ENCODE assay signal across 1 cellular context in the genomic region with DNA sequence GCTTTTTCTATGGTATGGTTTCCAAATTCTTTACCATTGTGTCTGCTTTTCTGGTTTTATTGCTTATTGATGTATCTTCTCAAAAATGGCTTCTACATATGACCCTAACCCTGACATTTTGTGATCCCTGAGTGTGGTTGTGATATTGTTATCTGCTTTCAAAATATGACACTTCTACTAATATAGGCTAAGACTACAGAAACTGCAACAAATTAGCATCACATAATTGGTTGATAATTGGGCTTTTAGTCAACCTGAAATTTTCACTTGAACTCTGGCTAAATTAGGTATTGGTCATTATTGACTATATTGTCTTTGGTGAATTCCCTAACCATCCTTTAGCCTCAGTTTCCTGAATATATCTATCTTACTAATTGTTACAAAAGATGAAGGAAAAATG.
A peak's percentile ranks its signal among the peaks of the same experiment; 100 is the strongest.
TF ChIP-seq lines count a peak whose summit lies in the region.

No MANE protein-coding gene starts in this region.

TF ChIP-seq in GM12878, 131 proteins besides CTCF, POLR2A, EP300 and RAD21:
- TF ChIP-seq, protein P1, sequence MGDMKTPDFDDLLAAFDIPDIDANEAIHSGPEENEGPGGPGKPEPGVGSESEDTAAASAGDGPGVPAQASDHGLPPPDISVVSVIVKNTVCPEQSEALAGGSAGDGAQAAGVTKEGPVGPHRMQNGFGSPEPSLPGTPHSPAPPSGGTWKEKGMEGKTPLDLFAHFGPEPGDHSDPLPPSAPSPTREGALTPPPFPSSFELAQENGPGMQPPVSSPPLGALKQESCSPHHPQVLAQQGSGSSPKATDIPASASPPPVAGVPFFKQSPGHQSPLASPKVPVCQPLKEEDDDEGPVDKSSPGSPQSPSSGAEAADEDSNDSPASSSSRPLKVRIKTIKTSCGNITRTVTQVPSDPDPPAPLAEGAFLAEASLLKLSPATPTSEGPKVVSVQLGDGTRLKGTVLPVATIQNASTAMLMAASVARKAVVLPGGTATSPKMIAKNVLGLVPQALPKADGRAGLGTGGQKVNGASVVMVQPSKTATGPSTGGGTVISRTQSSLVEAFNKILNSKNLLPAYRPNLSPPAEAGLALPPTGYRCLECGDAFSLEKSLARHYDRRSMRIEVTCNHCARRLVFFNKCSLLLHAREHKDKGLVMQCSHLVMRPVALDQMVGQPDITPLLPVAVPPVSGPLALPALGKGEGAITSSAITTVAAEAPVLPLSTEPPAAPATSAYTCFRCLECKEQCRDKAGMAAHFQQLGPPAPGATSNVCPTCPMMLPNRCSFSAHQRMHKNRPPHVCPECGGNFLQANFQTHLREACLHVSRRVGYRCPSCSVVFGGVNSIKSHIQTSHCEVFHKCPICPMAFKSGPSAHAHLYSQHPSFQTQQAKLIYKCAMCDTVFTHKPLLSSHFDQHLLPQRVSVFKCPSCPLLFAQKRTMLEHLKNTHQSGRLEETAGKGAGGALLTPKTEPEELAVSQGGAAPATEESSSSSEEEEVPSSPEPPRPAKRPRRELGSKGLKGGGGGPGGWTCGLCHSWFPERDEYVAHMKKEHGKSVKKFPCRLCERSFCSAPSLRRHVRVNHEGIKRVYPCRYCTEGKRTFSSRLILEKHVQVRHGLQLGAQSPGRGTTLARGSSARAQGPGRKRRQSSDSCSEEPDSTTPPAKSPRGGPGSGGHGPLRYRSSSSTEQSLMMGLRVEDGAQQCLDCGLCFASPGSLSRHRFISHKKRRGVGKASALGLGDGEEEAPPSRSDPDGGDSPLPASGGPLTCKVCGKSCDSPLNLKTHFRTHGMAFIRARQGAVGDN (IDR thresholded peaks at IDR 0.05) = peak; percentile 42; the same call in 1 of the 2 replicates
- TF ChIP-seq FOXM1 (IDR thresholded peaks at IDR 0.05; ENCODE audit: low read depth, low read length) (no peak), RELB (IDR thresholded peaks at IDR 0.05; ENCODE audit: low read depth) (peak; percentile 14; the same call in 1 of the 2 replicates), ZNF24 (IDR thresholded peaks at IDR 0.05) (0 out of 2 replicates have a peak, but pooled peaks have one; percentile 21), TCF3 (IDR thresholded peaks at IDR 0.05; ENCODE audit: borderline replicate concordance, insufficient read depth, low read depth, low read length) (no peak), CHD4 (IDR thresholded peaks at IDR 0.05) (no peak), GABPA (IDR thresholded peaks at IDR 0.05; ENCODE audit: low read depth) (no peak), BCL11A (IDR thresholded peaks at IDR 0.05; ENCODE audit: low read depth, low read length) (peak; percentile 34; the same call in 1 of the 2 replicates), KDM1A (IDR thresholded peaks at IDR 0.05; ENCODE audit: borderline replicate concordance) (no peak), IKZF2 (IDR thresholded peaks at IDR 0.05) (no peak), TCF12 (IDR thresholded peaks at IDR 0.05; ENCODE audit: low read depth, low read length) (no peak), NR2F1 (conservative IDR thresholded peaks at IDR 0.05) (peak; percentile 78), LARP7 (IDR thresholded peaks at IDR 0.05) (no peak), KLF5 (IDR thresholded peaks at IDR 0.05; ENCODE audit: partially characterized antibody) (no peak), FOXK2 (IDR thresholded peaks at IDR 0.05) (no peak), CREM (IDR thresholded peaks at IDR 0.05; ENCODE audit: low read depth) (no peak), ASH2L (IDR thresholded peaks at IDR 0.05; ENCODE audit: borderline replicate concordance, low read depth) (no peak), GATAD2B (conservative IDR thresholded peaks at IDR 0.05; ENCODE audit: low read depth) (no peak), DPF2 (IDR thresholded peaks at IDR 0.05) (0 out of 2 replicates have a peak, but pooled peaks have one; percentile 37), BMI1 (IDR thresholded peaks at IDR 0.05; ENCODE audit: borderline replicate concordance) (0 out of 2 replicates have a peak, but pooled peaks have one; percentile 27), MAX (IDR thresholded peaks at IDR 0.05; ENCODE audit: low read depth, low read length) (no peak), MTA2 (IDR thresholded peaks at IDR 0.05; ENCODE audit: low read depth) (peak; percentile 99)
- TF ChIP-seq, protein P2, sequence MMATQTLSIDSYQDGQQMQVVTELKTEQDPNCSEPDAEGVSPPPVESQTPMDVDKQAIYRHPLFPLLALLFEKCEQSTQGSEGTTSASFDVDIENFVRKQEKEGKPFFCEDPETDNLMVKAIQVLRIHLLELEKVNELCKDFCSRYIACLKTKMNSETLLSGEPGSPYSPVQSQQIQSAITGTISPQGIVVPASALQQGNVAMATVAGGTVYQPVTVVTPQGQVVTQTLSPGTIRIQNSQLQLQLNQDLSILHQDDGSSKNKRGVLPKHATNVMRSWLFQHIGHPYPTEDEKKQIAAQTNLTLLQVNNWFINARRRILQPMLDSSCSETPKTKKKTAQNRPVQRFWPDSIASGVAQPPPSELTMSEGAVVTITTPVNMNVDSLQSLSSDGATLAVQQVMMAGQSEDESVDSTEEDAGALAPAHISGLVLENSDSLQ (IDR thresholded peaks at IDR 0.05) = no peak
- TF ChIP-seq, protein P3, sequence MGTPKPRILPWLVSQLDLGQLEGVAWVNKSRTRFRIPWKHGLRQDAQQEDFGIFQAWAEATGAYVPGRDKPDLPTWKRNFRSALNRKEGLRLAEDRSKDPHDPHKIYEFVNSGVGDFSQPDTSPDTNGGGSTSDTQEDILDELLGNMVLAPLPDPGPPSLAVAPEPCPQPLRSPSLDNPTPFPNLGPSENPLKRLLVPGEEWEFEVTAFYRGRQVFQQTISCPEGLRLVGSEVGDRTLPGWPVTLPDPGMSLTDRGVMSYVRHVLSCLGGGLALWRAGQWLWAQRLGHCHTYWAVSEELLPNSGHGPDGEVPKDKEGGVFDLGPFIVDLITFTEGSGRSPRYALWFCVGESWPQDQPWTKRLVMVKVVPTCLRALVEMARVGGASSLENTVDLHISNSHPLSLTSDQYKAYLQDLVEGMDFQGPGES (IDR thresholded peaks at IDR 0.05) = no peak
- TF ChIP-seq, protein P4, sequence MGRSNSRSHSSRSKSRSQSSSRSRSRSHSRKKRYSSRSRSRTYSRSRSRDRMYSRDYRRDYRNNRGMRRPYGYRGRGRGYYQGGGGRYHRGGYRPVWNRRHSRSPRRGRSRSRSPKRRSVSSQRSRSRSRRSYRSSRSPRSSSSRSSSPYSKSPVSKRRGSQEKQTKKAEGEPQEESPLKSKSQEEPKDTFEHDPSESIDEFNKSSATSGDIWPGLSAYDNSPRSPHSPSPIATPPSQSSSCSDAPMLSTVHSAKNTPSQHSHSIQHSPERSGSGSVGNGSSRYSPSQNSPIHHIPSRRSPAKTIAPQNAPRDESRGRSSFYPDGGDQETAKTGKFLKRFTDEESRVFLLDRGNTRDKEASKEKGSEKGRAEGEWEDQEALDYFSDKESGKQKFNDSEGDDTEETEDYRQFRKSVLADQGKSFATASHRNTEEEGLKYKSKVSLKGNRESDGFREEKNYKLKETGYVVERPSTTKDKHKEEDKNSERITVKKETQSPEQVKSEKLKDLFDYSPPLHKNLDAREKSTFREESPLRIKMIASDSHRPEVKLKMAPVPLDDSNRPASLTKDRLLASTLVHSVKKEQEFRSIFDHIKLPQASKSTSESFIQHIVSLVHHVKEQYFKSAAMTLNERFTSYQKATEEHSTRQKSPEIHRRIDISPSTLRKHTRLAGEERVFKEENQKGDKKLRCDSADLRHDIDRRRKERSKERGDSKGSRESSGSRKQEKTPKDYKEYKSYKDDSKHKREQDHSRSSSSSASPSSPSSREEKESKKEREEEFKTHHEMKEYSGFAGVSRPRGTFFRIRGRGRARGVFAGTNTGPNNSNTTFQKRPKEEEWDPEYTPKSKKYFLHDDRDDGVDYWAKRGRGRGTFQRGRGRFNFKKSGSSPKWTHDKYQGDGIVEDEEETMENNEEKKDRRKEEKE (IDR thresholded peaks at IDR 0.05) = no peak
- TF ChIP-seq, protein P5, sequence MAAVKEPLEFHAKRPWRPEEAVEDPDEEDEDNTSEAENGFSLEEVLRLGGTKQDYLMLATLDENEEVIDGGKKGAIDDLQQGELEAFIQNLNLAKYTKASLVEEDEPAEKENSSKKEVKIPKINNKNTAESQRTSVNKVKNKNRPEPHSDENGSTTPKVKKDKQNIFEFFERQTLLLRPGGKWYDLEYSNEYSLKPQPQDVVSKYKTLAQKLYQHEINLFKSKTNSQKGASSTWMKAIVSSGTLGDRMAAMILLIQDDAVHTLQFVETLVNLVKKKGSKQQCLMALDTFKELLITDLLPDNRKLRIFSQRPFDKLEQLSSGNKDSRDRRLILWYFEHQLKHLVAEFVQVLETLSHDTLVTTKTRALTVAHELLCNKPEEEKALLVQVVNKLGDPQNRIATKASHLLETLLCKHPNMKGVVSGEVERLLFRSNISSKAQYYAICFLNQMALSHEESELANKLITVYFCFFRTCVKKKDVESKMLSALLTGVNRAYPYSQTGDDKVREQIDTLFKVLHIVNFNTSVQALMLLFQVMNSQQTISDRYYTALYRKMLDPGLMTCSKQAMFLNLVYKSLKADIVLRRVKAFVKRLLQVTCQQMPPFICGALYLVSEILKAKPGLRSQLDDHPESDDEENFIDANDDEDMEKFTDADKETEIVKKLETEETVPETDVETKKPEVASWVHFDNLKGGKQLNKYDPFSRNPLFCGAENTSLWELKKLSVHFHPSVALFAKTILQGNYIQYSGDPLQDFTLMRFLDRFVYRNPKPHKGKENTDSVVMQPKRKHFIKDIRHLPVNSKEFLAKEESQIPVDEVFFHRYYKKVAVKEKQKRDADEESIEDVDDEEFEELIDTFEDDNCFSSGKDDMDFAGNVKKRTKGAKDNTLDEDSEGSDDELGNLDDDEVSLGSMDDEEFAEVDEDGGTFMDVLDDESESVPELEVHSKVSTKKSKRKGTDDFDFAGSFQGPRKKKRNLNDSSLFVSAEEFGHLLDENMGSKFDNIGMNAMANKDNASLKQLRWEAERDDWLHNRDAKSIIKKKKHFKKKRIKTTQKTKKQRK (IDR thresholded peaks at IDR 0.05; ENCODE audit: low read depth, low read length) = no peak
